11 cellular contexts compared by ENCODE assay signal in genomic region chr6:142838821-142839685, GRCh38.
DNase-seq lines count a peak whose midpoint lies in the region; ATAC-seq, FAIRE-seq and TF ChIP-seq lines count a peak whose summit lies in the region.
"Had no signal": no experiment of that assay in that cellular context is flagged by ENCODE, and none has a peak within 500 bp of the region (broad histone marks: within the 10 kb centered on the region; RNA-seq: fewer than 3 reads in every experiment).

No MANE protein-coding gene starts in this region.

- H3K4me1 ChIP-seq in K562 (replicated peaks in 1 of 2; ENCODE audit: control insufficient read depth in 2 of 2, insufficient read depth in 2 of 2, low read length in 2 of 2), result no peaks in the 10 kb centered on the region
- H3K4me1 ChIP-seq in right atrium auricular region, result peaks cover 0 to 28% of the 10 kb centered on the region in 2 donors

- BruUV-seq in K562 (replicated peaks; lab: Mats Ljungman, UMichigan), result no TSS peak

- peak; percentile 89 for DNase-seq in ELR (ENCODE audit: low read depth)
- peak; percentile 89 for DNase-seq in M059J (ENCODE audit: low read depth)
- DNase-seq in K562 (ENCODE audit: extremely low read depth in 1 of 4, low spot score in 3 of 4), result no peak
- DNase-seq in naive B cell, result no peak
- no peak for DNase-seq in right atrium auricular region (ENCODE audit: low spot score)
- DNase-seq in NCI-H2196 treated with DMSO at 0.1 percent for 48 hours (lab: John Stamatoyannopoulos, UW; ENCODE audit: unreplicated experiment), result no peak
- DNase-seq in DMS153 (lab: John Stamatoyannopoulos, UW), result no peak
- no peak for DNase-seq in posterior cingulate gyrus
- DNase-seq: NCI-H2029 had no signal

- TF ChIP-seq CTCF in K562 (IDR thresholded peaks at IDR 0.05 in 2 of 3, conservative IDR thresholded peaks at IDR 0.05 in 1 of 3; ENCODE audit: insufficient read depth in 2 of 3, low read depth in 1 of 3, low read length in 3 of 3) (no peak), right atrium auricular region (IDR thresholded peaks at IDR 0.05) (no peak)

- no peaks in the 10 kb centered on the region for H3K79me2 ChIP-seq in K562 (ENCODE audit: control insufficient read depth, insufficient read depth, low read length)

- TF ChIP-seq POLR2A in K562 (conservative IDR thresholded peaks at IDR 0.05), result no peak

- no peak overlapping the region for H3K4me2 ChIP-seq in K562 (ENCODE audit: insufficient read depth, low read length)

- POLR2A ChIA-PET in K562 (lab: Yijun Ruan, JAX), result interaction anchor here (1.0 kb wide), 1 partner anchor 10 kb away, joined by 3 read pairs; no protein-coding TSS in a partner anchor

- H3K9me3 ChIP-seq in K562 (replicated peaks; ENCODE audit: control insufficient read depth, insufficient read depth, low read depth, low read length) (no peaks in the 10 kb centered on the region), right atrium auricular region (no peaks in the 10 kb centered on the region)

- no peaks in the 10 kb centered on the region for H3K9me3 Mint-ChIP-seq in naive B cell

- no peak for TF ChIP-seq RAD21 in K562 (CRISPR knock-in tag; conservative IDR thresholded peaks at IDR 0.05 in 1 of 2, IDR thresholded peaks at IDR 0.05 in 1 of 2)

- no peaks in the 10 kb centered on the region for H4K20me1 ChIP-seq in K562 (replicated peaks; ENCODE audit: control insufficient read depth, insufficient read depth, low read length)

- FAIRE-seq in K562 (lab: Jason Lieb, UNC), result no peak

- no peak overlapping the region for H2AFZ ChIP-seq in K562 (ENCODE audit: low read depth, low read length)
- H2AFZ ChIP-seq: parathyroid adenoma had no signal

- CTCF ChIA-PET in K562 (lab: Yijun Ruan, JAX; ENCODE audit: low intra/inter-chr PET ratio), result no interaction called here

- H3K27ac ChIP-seq in K562 (ENCODE audit: extremely low read depth, low read depth, low read length) (no peak overlapping the region), right atrium auricular region (no peak overlapping the region)
- H3K27ac ChIP-seq: cardiac muscle cell, parathyroid adenoma had no signal

- peaks cover 41 to 57% (median 42%) of the 10 kb centered on the region in 3 donors for H3K4me1 Mint-ChIP-seq in naive B cell

- no peaks in the 10 kb centered on the region for H3K9me1 ChIP-seq in K562 (ENCODE audit: control insufficient read depth, insufficient read depth, low read length)

- H3K4me3 Mint-ChIP-seq in naive B cell, result peak overlapping the region in 5 of 8 donors; percentile 16 to 81 (median 63)

- no peak for TF ChIP-seq EP300 in K562 (IDR thresholded peaks at IDR 0.05; ENCODE audit: low read length)

- no peak for ATAC-seq in K562
- peak; percentile 13 to 15 for ATAC-seq in naive B cell (ENCODE audit: low read depth in 2 of 2)

- H3K27me3 ChIP-seq in K562 (ENCODE audit: control insufficient read depth in 2 of 2, insufficient read depth in 2 of 2, low read length in 2 of 2) (no peaks in the 10 kb centered on the region), right atrium auricular region (no peaks in the 10 kb centered on the region)
- H3K27me3 ChIP-seq: cardiac muscle cell had no signal

- H3K36me3 Mint-ChIP-seq in naive B cell, result peaks cover 0 to 5% of the 10 kb centered on the region in 2 donors

- H3K9ac ChIP-seq in K562 (ENCODE audit: insufficient read depth in 1 of 2, low read depth in 2 of 2, low read length in 2 of 2), result no peak overlapping the region
- H3K9ac ChIP-seq: parathyroid adenoma had no signal

- WGBS in K562 (ENCODE audit: insufficient coverage, low coverage, missing lambda C conversion rate), result under 1% methylated on average over 7 of the region's 7 CpGs

- H3K4me3 ChIP-seq in K562, result no peak overlapping the region
- H3K4me3 ChIP-seq in right atrium auricular region, result no peak overlapping the region
- H3K4me3 ChIP-seq: cardiac muscle cell had no signal

- H3K36me3 ChIP-seq in K562 (ENCODE audit: control insufficient read depth, insufficient read depth, low read length) (no peaks in the 10 kb centered on the region), right atrium auricular region (no peaks in the 10 kb centered on the region)
- H3K36me3 ChIP-seq: cardiac muscle cell had no signal

- intact Hi-C loops in K562 (cut with micrococcal nuclease) (no loop called here), posterior cingulate gyrus (cut with DNase I) (no loop called here)

- no peaks in the 10 kb centered on the region for H3K27me3 Mint-ChIP-seq in naive B cell

- in situ Hi-C loops in K562 (cut with MboI), result no loop called here

- peak overlapping the region; percentile 24 to 86 (median 70) for H3K27ac Mint-ChIP-seq in naive B cell

TF ChIP-seq in K562, 482 proteins besides CTCF, POLR2A, EP300 and RAD21 (continues in another document):
- peak; percentile 42; the same call in 1 of the 2 replicates for TF ChIP-seq ZNF316 (IDR thresholded peaks at IDR 0.05)
- peak; percentile 10; the same call in 1 of the 2 replicates for TF ChIP-seq MAFF (IDR thresholded peaks at IDR 0.05; ENCODE audit: low read length)
- no peak for TF ChIP-seq CBFB (CRISPR knock-in tag; IDR thresholded peaks at IDR 0.05)
- no peak for TF ChIP-seq HIVEP1 (CRISPR knock-in tag; IDR thresholded peaks at IDR 0.05)
- no peak for TF ChIP-seq ZNF717 (CRISPR knock-in tag; IDR thresholded peaks at IDR 0.05)
- TF ChIP-seq CBX3 (IDR thresholded peaks at IDR 0.05; ENCODE audit: borderline replicate concordance in 1 of 2, low read length in 2 of 2), result no peak
- no peak for TF ChIP-seq NCOA2 (IDR thresholded peaks at IDR 0.05; ENCODE audit: partially characterized antibody in 2 of 2)
- TF ChIP-seq PHF21A (IDR thresholded peaks at IDR 0.05; ENCODE audit: borderline replicate concordance, low read depth), result no peak
- no peak for TF ChIP-seq ZNF445 (CRISPR knock-in tag; IDR thresholded peaks at IDR 0.05; ENCODE audit: low read depth)
- TF ChIP-seq THRA (IDR thresholded peaks at IDR 0.05), result no peak
- TF ChIP-seq CC2D1A (IDR thresholded peaks at IDR 0.05), result no peak
- no peak for TF ChIP-seq CEBPG (CRISPR knock-in tag; IDR thresholded peaks at IDR 0.05)
- TF ChIP-seq CEBPG (tag; conservative IDR thresholded peaks at IDR 0.05 in 1 of 2, IDR thresholded peaks at IDR 0.05 in 1 of 2), result peak; percentile 45 to 74; a peak in 3 of 4 replicates
- no peak for TF ChIP-seq MEIS2 (IDR thresholded peaks at IDR 0.05; ENCODE audit: partially characterized antibody)
- no peak for TF ChIP-seq HLTF (IDR thresholded peaks at IDR 0.05)
- no peak for TF ChIP-seq ZBTB12 (CRISPR knock-in tag; IDR thresholded peaks at IDR 0.05)
- no peak for TF ChIP-seq ATF1 (CRISPR knock-in tag; IDR thresholded peaks at IDR 0.05)
- TF ChIP-seq ATF1 (tag; IDR thresholded peaks at IDR 0.05), result no peak
- 0 out of 2 replicates have a peak, but pooled peaks have one; percentile 8 for TF ChIP-seq ATF3 (IDR thresholded peaks at IDR 0.05)
- no peak for TF ChIP-seq ATF3 (CRISPR knock-in tag; conservative IDR thresholded peaks at IDR 0.05)
- TF ChIP-seq MAFG (tag; conservative IDR thresholded peaks at IDR 0.05), result 0 out of 2 replicates have a peak, but pooled peaks have one; percentile 38
- no peak for TF ChIP-seq MAX (CRISPR knock-in tag; IDR thresholded peaks at IDR 0.05)
- TF ChIP-seq C11orf30 (IDR thresholded peaks at IDR 0.05; ENCODE audit: low read depth), result peak; percentile 15; the same call in 1 of the 2 replicates
- TF ChIP-seq ZBTB2 (IDR thresholded peaks at IDR 0.05), result no peak
- no peak for TF ChIP-seq RFX7 (CRISPR knock-in tag; IDR thresholded peaks at IDR 0.05)

Comparison
In these comparisons a context has a peak if more than half of its experiments do, and no peak if none do; other contexts are left out.
1. DNase-seq: peak in ELR (single experiment) and M059J (single experiment); none in K562 (0 of 4), naive B cell (single experiment), right atrium auricular region (single experiment), NCI-H2196 treated with DMSO at 0.1 percent for 48 hours (single experiment), DMS153 (single experiment) and posterior cingulate gyrus (0 of 10).